In the genomic region with DNA sequence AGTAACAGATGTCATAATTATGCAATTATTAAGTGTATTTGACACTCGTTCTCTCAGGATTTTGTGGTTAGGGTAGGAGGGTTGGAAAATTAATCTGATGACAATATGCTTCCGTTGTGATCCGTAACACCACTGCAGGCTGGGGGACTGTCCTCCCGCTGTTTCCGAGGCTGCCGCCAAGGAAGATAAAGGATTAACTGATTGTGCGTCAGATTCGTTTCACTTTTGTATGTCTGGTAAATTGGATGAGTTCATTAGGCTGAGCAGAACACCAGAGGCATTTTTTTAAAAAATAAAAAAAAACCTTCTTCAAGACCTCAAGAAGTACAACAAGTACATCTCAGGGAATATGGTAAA, we compare ENCODE assay signal across 20 cellular contexts.
DNase-seq lines count a peak whose midpoint lies in the region; ATAC-seq and TF ChIP-seq lines count a peak whose summit lies in the region.
"Had no signal": no experiment of that assay in that cellular context is flagged by ENCODE, and none has a peak within 500 bp of the region (broad histone marks: within the 10 kb centered on the region; RNA-seq: fewer than 3 reads in every experiment).

No MANE protein-coding gene starts in this region.

- 46 to 47% methylated on average over 4 to 8 of the region's 8 CpGs for WGBS in endodermal cell (ENCODE audit: insufficient coverage in 1 of 2, insufficient read length in 1 of 2), 2 experiments

- H3K4me1 Mint-ChIP-seq in endodermal cell = peaks cover 19% of the 10 kb centered on the region
- no peaks in the 10 kb centered on the region for H3K4me1 Mint-ChIP-seq in stimulated activated naive B cell treated with anti-CD40 and anti-IgM and Interleukin-4, amounts not matched to agents 10 μg/mL and 1 μg/mL and 100 μg/mL, for 72 hours
- H3K4me1 Mint-ChIP-seq: activated CD4-positive, alpha-beta memory T cell treated with anti-CD3 and anti-CD28 coated beads, Interleukin-2, amount 10 ng/mL, durations not matched to agents 7 days and 5 days; stimulated activated memory B cell treated with anti-CD40 and anti-IgM and Interleukin-4, amounts not matched to agents 10 μg/mL and 1 μg/mL and 100 μg/mL, for 72 hours had no signal

- H3K36me3 ChIP-seq in endodermal cell (ENCODE audit: control insufficient read depth, insufficient read depth, low read length) = no peaks in the 10 kb centered on the region
- H3K36me3 ChIP-seq: upper lobe of right lung had no signal

- ATAC-seq in stimulated activated naive B cell treated with anti-CD40 and anti-IgM and Interleukin-4, amounts not matched to agents 10 μg/mL and 1 μg/mL and 100 μg/mL, for 72 hours (replicated peaks) = no peak
- ATAC-seq in HG02678 (IDR thresholded peaks at IDR 0.05; ENCODE audit: unreplicated experiment) = no peak
- ATAC-seq: stimulated activated memory B cell treated with anti-CD40 and anti-IgM and Interleukin-4, amounts not matched to agents 10 μg/mL and 1 μg/mL and 100 μg/mL, for 72 hours; upper lobe of right lung had no signal

- H3K9me3 Mint-ChIP-seq in endodermal cell = peaks cover 1% of the 10 kb centered on the region
- peaks cover 7 to 12% of the 10 kb centered on the region in 2 donors for H3K9me3 Mint-ChIP-seq in stimulated activated naive B cell treated with anti-CD40 and anti-IgM and Interleukin-4, amounts not matched to agents 10 μg/mL and 1 μg/mL and 100 μg/mL, for 72 hours
- H3K9me3 Mint-ChIP-seq: neural crest cell had no signal

- no peak overlapping the region for H3K27ac ChIP-seq in endodermal cell (ENCODE audit: low read depth, low read length)
- H3K27ac ChIP-seq: upper lobe of right lung had no signal

- peak overlapping the region; percentile 15 for H3K4me3 ChIP-seq in endodermal cell (ENCODE audit: low read length)
- H3K4me3 ChIP-seq: upper lobe of right lung had no signal

- H3K9me3 ChIP-seq in endodermal cell (ENCODE audit: control insufficient read depth, low read length) = no peaks in the 10 kb centered on the region
- H3K9me3 ChIP-seq: Caco-2, upper lobe of right lung had no signal

- no peak for TF ChIP-seq CTCF in endodermal cell (conservative IDR thresholded peaks at IDR 0.05)

- DNase-seq in NCI-H2107 treated with DMSO at 0.1 percent for 48 hours (lab: John Stamatoyannopoulos, UW; ENCODE audit: unreplicated experiment) = peak; percentile 11
- DNase-seq in NCI-H2107 (lab: John Stamatoyannopoulos, UW) = no peak
- peak; percentile 34 to 73 for DNase-seq in NCI-H524 (lab: John Stamatoyannopoulos, UW)
- no peak for DNase-seq in endodermal cell
- DNase-seq in renal cortical epithelial cell (ENCODE audit: low read depth) = peak; percentile 35
- DNase-seq in AG08396 (ENCODE audit: low spot score) = no peak
- DNase-seq in stimulated activated naive B cell treated with anti-CD40 and anti-IgM and Interleukin-4, amounts not matched to agents 10 μg/mL and 1 μg/mL and 100 μg/mL, for 72 hours = no peak
- DNase-seq: 8988T; activated CD4-positive, alpha-beta memory T cell treated with anti-CD3 and anti-CD28 coated beads, Interleukin-2, amount 10 ng/mL, durations not matched to agents 7 days and 5 days; Caco-2; KBM-7; NCI-H1930; NK-92 treated with Interleukin-12 subunit alpha and Interleukin-12 subunit beta, amount 100 ng/mL, for 24 hours; SHP77; T-helper 9 cell; upper lobe of right lung had no signal

- no peak overlapping the region for H3K27ac Mint-ChIP-seq in endodermal cell
- no peak overlapping the region for H3K27ac Mint-ChIP-seq in stimulated activated naive B cell treated with anti-CD40 and anti-IgM and Interleukin-4, amounts not matched to agents 10 μg/mL and 1 μg/mL and 100 μg/mL, for 72 hours
- H3K27ac Mint-ChIP-seq: activated CD4-positive, alpha-beta memory T cell treated with anti-CD3 and anti-CD28 coated beads, Interleukin-2, amount 10 ng/mL, durations not matched to agents 7 days and 5 days; activated T-helper 2 cell treated with anti-CD3 and anti-CD28 coated beads, Interferon-gamma antibody, Interleukin-2, Interleukin-4, amounts not matched to agents 10 μg/mL and 5 μg/mL and 100 μg/mL, durations not matched to agents 14 hours and 24 hours and 36 hours; stimulated activated memory B cell treated with anti-CD40 and anti-IgM and Interleukin-4, amounts not matched to agents 10 μg/mL and 1 μg/mL and 100 μg/mL, for 72 hours had no signal

- no peak overlapping the region for H3K9ac ChIP-seq in endodermal cell (ENCODE audit: extremely low read depth, low read length, poor library complexity, severe bottlenecking)

- peaks cover 6% of the 10 kb centered on the region for H3K27me3 Mint-ChIP-seq in endodermal cell (ENCODE audit: insufficient read depth)
- H3K27me3 Mint-ChIP-seq in stimulated activated naive B cell treated with anti-CD40 and anti-IgM and Interleukin-4, amounts not matched to agents 10 μg/mL and 1 μg/mL and 100 μg/mL, for 72 hours = peaks cover 8 to 11% of the 10 kb centered on the region in 2 donors
- H3K27me3 Mint-ChIP-seq: activated CD4-positive, alpha-beta memory T cell treated with anti-CD3 and anti-CD28 coated beads, Interleukin-2, amount 10 ng/mL, durations not matched to agents 7 days and 5 days; stimulated activated memory B cell treated with anti-CD40 and anti-IgM and Interleukin-4, amounts not matched to agents 10 μg/mL and 1 μg/mL and 100 μg/mL, for 72 hours had no signal

- no peaks in the 10 kb centered on the region for H3K27me3 ChIP-seq in endodermal cell (ENCODE audit: control insufficient read depth, insufficient read depth, low read length, poor library complexity, severe bottlenecking)

- no peaks in the 10 kb centered on the region for H3K36me3 Mint-ChIP-seq in endodermal cell (ENCODE audit: low read depth)
- no peaks in the 10 kb centered on the region for H3K36me3 Mint-ChIP-seq in stimulated activated naive B cell treated with anti-CD40 and anti-IgM and Interleukin-4, amounts not matched to agents 10 μg/mL and 1 μg/mL and 100 μg/mL, for 72 hours
- H3K36me3 Mint-ChIP-seq: stimulated activated memory B cell treated with anti-CD40 and anti-IgM and Interleukin-4, amounts not matched to agents 10 μg/mL and 1 μg/mL and 100 μg/mL, for 72 hours had no signal

- no peaks in the 10 kb centered on the region for H3K4me1 ChIP-seq in endodermal cell (ENCODE audit: control insufficient read depth, insufficient read depth, low read length)
- H3K4me1 ChIP-seq: Caco-2, upper lobe of right lung had no signal

- H3K4me3 Mint-ChIP-seq in endodermal cell = peak overlapping the region; percentile 18
- no peak overlapping the region for H3K4me3 Mint-ChIP-seq in stimulated activated naive B cell treated with anti-CD40 and anti-IgM and Interleukin-4, amounts not matched to agents 10 μg/mL and 1 μg/mL and 100 μg/mL, for 72 hours
- H3K4me3 Mint-ChIP-seq: activated CD4-positive, alpha-beta memory T cell treated with anti-CD3 and anti-CD28 coated beads, Interleukin-2, amount 10 ng/mL, durations not matched to agents 7 days and 5 days; stimulated activated memory B cell treated with anti-CD40 and anti-IgM and Interleukin-4, amounts not matched to agents 10 μg/mL and 1 μg/mL and 100 μg/mL, for 72 hours had no signal

Comparison
In these comparisons a context has a peak if more than half of its experiments do, and no peak if none do; other contexts are left out.
1. DNase-seq: peak in NCI-H2107 treated with DMSO at 0.1 percent for 48 hours (single experiment), NCI-H524 (2 of 2) and renal cortical epithelial cell (single experiment); none in NCI-H2107 (single experiment), endodermal cell (single experiment), AG08396 (single experiment) and stimulated activated naive B cell treated with anti-CD40 and anti-IgM and Interleukin-4, amounts not matched to agents 10 μg/mL and 1 μg/mL and 100 μg/mL, for 72 hours (single experiment).